In the genomic region with DNA sequence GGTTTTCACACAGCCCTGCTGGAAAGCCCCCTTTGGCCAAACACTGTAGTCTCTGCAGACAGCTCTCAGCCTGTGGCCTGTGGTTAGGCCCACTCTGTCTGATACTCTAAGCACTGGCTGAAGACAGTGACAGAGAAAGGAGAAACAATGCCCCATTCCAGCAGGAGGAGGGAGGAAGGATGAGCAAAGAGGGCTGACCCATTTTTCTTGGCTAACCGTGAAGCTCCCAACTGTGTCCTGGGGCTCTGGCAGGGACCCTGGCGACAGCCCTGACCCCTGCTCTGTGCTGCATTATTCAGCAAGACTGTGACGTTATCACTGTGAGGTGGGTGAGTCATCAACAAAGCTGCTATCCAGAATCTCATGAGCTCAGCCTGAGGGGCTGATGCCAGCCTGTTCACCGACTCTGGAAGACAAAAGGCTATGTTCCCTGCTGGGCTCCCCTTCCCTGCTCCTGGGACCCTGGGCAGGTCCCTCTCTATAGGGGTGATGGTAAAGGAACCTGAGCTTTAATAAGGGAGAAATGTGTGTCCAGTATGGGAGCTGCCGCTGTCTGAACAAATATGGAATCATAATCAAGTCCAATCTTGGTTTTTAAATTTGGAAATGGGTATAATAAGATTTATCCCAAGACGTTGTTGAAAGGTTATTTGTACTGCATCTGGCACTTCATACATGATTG, we compare ENCODE assay signal across 8 cellular contexts.
DNase-seq lines count a peak whose midpoint lies in the region; ATAC-seq and TF ChIP-seq lines count a peak whose summit lies in the region.

No MANE protein-coding gene starts in this region.

- H2AK5ac ChIP-seq in mesendoderm (ENCODE audit: low read length) = no peak overlapping the region

- no peaks in the 10 kb centered on the region for H3K27me3 ChIP-seq in mesendoderm (ENCODE audit: insufficient read depth, low read length, poor library complexity)
- no peaks in the 10 kb centered on the region for H3K27me3 ChIP-seq in stomach

- H3K36me3 ChIP-seq in mesendoderm (ENCODE audit: control insufficient read depth, insufficient read depth, low read length) (no peaks in the 10 kb centered on the region), stomach (no peaks in the 10 kb centered on the region)

- H3K79me2 ChIP-seq in mesendoderm (ENCODE audit: control insufficient read depth, insufficient read depth, low read length) = no peaks in the 10 kb centered on the region

- no peak for TF ChIP-seq CTCF in astrocyte of the spinal cord (IDR thresholded peaks at IDR 0.05; ENCODE audit: low read depth, low read length)
- no peak for TF ChIP-seq CTCF in stomach (IDR thresholded peaks at IDR 0.05)

- no peak overlapping the region for H3K4ac ChIP-seq in mesendoderm (ENCODE audit: low read depth, low read length)

- no peak for TF ChIP-seq EP300 in stomach (IDR thresholded peaks at IDR 0.05)

- TF ChIP-seq POLR2A in stomach (IDR thresholded peaks at IDR 0.05) = no peak

- DNase-seq in Ammon's horn (ENCODE audit: low spot score) (peak; percentile 73), astrocyte of the spinal cord (ENCODE audit: low read depth, low spot score) (peak; percentile 85), mesendoderm (peak; percentile 93), RPMI8226 (no peak), stomach (no peak), hepatic stellate cell (ENCODE audit: low spot score) (no peak)
- no peak for DNase-seq in stimulated activated CD4-positive, alpha-beta T cell treated with anti-CD3 and anti-CD28 coated beads, Interleukin-2, amount 100 ng/mL, for 24 hours

- H3K4me2 ChIP-seq in mesendoderm (ENCODE audit: low read length) = no peak overlapping the region

- peaks cover 0 to 4% (median 0%) of the 10 kb centered on the region in 4 donors for H3K9me3 ChIP-seq in stomach

- intact Hi-C loops in stomach (cut with DNase I; ENCODE audit: low total_unique reads) = no loop called here

- in situ Hi-C loops in astrocyte of the spinal cord (cut with HindIII; ENCODE audit: low sequenced_read_pairs) = no loop called here

- H3K18ac ChIP-seq in mesendoderm (ENCODE audit: low read length) = no peak overlapping the region

- ATAC-seq in HG02852 (IDR thresholded peaks at IDR 0.05; ENCODE audit: unreplicated experiment) = peak; percentile 51

- no peak overlapping the region for H3K56ac ChIP-seq in mesendoderm (ENCODE audit: low read length)

- H3K4me1 ChIP-seq in mesendoderm (ENCODE audit: control insufficient read depth, low read depth, low read length) = no peaks in the 10 kb centered on the region
- peaks cover 20 to 31% (median 21%) of the 10 kb centered on the region in 4 donors for H3K4me1 ChIP-seq in stomach

- no peaks in the 10 kb centered on the region for H3K79me1 ChIP-seq in mesendoderm (ENCODE audit: low read length)

- H3K27ac ChIP-seq in mesendoderm (ENCODE audit: low read depth, low read length) = no peak overlapping the region
- H3K27ac ChIP-seq in stomach = no peak overlapping the region

- no peak overlapping the region for H4K8ac ChIP-seq in mesendoderm (ENCODE audit: low read depth, low read length)

- H3K4me3 ChIP-seq in astrocyte of the spinal cord (ENCODE audit: low read depth, low read length) = no peak overlapping the region
- no peak overlapping the region for H3K4me3 ChIP-seq in mesendoderm (ENCODE audit: low read length)
- H3K4me3 ChIP-seq in stomach = no peak overlapping the region

- H2BK5ac ChIP-seq in mesendoderm (ENCODE audit: low read length) = no peak overlapping the region

- H2BK120ac ChIP-seq in mesendoderm (ENCODE audit: low read depth, low read length) = no peak overlapping the region

- no peak overlapping the region for H3K9ac ChIP-seq in mesendoderm (ENCODE audit: low read length)

- no peak overlapping the region for H4K5ac ChIP-seq in mesendoderm (ENCODE audit: low read length)

- H2BK15ac ChIP-seq in mesendoderm (replicated peaks; ENCODE audit: low read depth) = no peak overlapping the region

- no peak overlapping the region for H3K23ac ChIP-seq in mesendoderm (ENCODE audit: low read length)

- WGBS in mesendoderm (ENCODE audit: extremely low coverage, insufficient coverage, low lambda C conversion rate) = no CpG with 5 or more reads among the region's 6 CpGs
- WGBS in stomach, 5 donors = 53 to 61% (median 57%) methylated on average over 5 to 6 of the region's 6 CpGs

Comparison
In these comparisons a context has a peak if more than half of its experiments do, and no peak if none do; other contexts are left out.
1. DNase-seq: peak in Ammon's horn (single experiment), astrocyte of the spinal cord (single experiment) and mesendoderm (single experiment); none in stimulated activated CD4-positive, alpha-beta T cell treated with anti-CD3 and anti-CD28 coated beads, Interleukin-2, amount 100 ng/mL, for 24 hours (0 of 2), RPMI8226 (single experiment), stomach (single experiment) and hepatic stellate cell (single experiment).